ENCODE assay signal across 15 cellular contexts in genomic region chr13:101211261-101211660, GRCh38.
DNase-seq lines count a peak whose midpoint lies in the region; ATAC-seq and TF ChIP-seq lines count a peak whose summit lies in the region.
"Had no signal": no experiment of that assay in that cellular context is flagged by ENCODE, and none has a peak within 500 bp of the region (broad histone marks: within the 10 kb centered on the region; RNA-seq: fewer than 3 reads in every experiment).

No MANE protein-coding gene starts in this region.

- intact Hi-C loops in heart left ventricle (cut with DNase I): no loop called here

- no peak overlapping the region for H3K27ac ChIP-seq in heart left ventricle
- H3K27ac ChIP-seq: esophagus muscularis mucosa, testis had no signal

- no peaks in the 10 kb centered on the region for H3K36me3 ChIP-seq in heart left ventricle
- H3K36me3 ChIP-seq: esophagus muscularis mucosa had no signal

- peak; percentile 58 for DNase-seq in AG10803 (ENCODE audit: low read depth)
- DNase-seq in M059J (ENCODE audit: low read depth): peak; percentile 11
- DNase-seq in choroid plexus epithelial cell (ENCODE audit: low read depth): peak; percentile 65
- peak; percentile 7 for DNase-seq in kidney glomerular epithelial cell (lab: John Stamatoyannopoulos, UW)
- DNase-seq in heart left ventricle: no peak
- DNase-seq in HK-2 (ENCODE audit: unreplicated experiment): no peak
- no peak for DNase-seq in NCI-H1105 (lab: John Stamatoyannopoulos, UW)
- DNase-seq: activated naive CD4-positive, alpha-beta T cell treated with anti-CD3 and anti-CD28 coated beads for 36 hours; mucosa of descending colon; NCI-H1048; stimulated activated CD4-positive, alpha-beta T cell treated with anti-CD3 and anti-CD28 coated beads, Interleukin-15, amount 100 ng/mL, for 24 hours; testis had no signal

- H3K27me3 ChIP-seq in heart left ventricle: no peaks in the 10 kb centered on the region
- H3K27me3 ChIP-seq: esophagus muscularis mucosa, testis had no signal

- ATAC-seq in heart left ventricle: no peak
- no peak for ATAC-seq in GM18909 (IDR thresholded peaks at IDR 0.05; ENCODE audit: poor library complexity, unreplicated experiment)
- ATAC-seq: mucosa of descending colon, WTC11 had no signal

- TF ChIP-seq CTCF in AG10803 (conservative IDR thresholded peaks at IDR 0.05; ENCODE audit: low read length) (no peak), choroid plexus epithelial cell (conservative IDR thresholded peaks at IDR 0.05; ENCODE audit: low read depth, low read length) (no peak), heart left ventricle (IDR thresholded peaks at IDR 0.05) (no peak)

- H3K4me1 ChIP-seq in heart left ventricle: no peaks in the 10 kb centered on the region
- H3K4me1 ChIP-seq: esophagus muscularis mucosa, testis had no signal

- peaks cover 0 to 4% (median 0%) of the 10 kb centered on the region in 12 donors for H3K9me3 ChIP-seq in heart left ventricle
- H3K9me3 ChIP-seq: esophagus muscularis mucosa, mucosa of descending colon, testis had no signal

- TF ChIP-seq POLR2A in heart left ventricle (IDR thresholded peaks at IDR 0.05): no peak

- H3K4me3 ChIP-seq in AG10803 (ENCODE audit: low read length): no peak overlapping the region
- no peak overlapping the region for H3K4me3 ChIP-seq in choroid plexus epithelial cell (ENCODE audit: low read depth, low read length)
- H3K4me3 ChIP-seq in heart left ventricle: no peak overlapping the region
- H3K4me3 ChIP-seq: esophagus muscularis mucosa, mucosa of descending colon, testis had no signal

Comparison
In these comparisons a context has a peak if more than half of its experiments do, and no peak if none do; other contexts are left out.
1. DNase-seq: peak in AG10803 (single experiment), M059J (single experiment), choroid plexus epithelial cell (single experiment) and kidney glomerular epithelial cell (single experiment); none in heart left ventricle (0 of 5), HK-2 (single experiment) and NCI-H1105 (single experiment).